Comparison of ENCODE assay signal across 8 cellular contexts in the genomic region with DNA sequence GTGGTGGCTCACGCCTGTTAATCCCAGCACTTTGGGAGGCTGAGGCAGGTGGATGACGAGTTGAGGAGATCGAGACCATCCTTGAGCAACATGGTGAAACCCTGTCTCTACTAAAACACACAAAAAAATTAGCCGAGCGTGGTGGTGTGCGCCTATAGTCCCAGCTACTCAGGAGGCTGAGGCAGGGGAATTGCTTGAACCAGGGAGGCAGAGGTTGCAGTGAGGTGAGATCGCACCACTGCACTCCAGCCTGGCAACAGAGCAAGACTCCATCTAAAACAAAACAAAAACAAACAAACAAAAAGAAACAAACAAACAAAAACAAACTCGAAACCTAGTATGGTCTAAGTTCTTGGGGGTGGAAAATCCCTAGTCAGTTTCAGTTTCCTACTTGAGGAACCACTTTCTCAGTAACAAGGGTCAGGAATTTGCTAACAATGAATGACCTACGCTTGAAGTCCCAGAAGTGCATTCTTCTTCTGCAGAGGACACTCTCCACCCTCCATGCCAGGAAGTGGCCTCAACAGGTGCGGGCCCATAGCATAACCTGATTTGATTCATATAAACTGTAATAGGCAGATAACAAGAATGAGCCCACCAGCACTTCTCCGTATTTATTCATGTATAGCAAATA. TPM values are rescaled to one million over a fixed set of nuclear protein-coding genes. Genes with fewer than 3 reads are reported as not detected.
DNase-seq lines count a peak whose midpoint lies in the region; ATAC-seq and TF ChIP-seq lines count a peak whose summit lies in the region.
"Not testable (repeated sequence)": the region's sequence is repeated elsewhere in the genome, so short reads cannot be mapped to it uniquely, and the experiment has no call there.

No MANE protein-coding gene starts in this region.

- peak overlapping the region; percentile 68 for H3K27ac ChIP-seq in thymus (ENCODE audit: low read depth)

- H3K36me3 Mint-ChIP-seq in activated T-cell treated with anti-CD3 and anti-CD28 coated beads, Interleukin-2, amount 50 U/mL, for 24 hours (ENCODE audit: low read depth), result peaks cover 30% of the 10 kb centered on the region
- not testable (repeated sequence) for H3K36me3 Mint-ChIP-seq in neural crest cell (ENCODE audit: low read depth)

- H3K9me3 Mint-ChIP-seq in activated T-cell treated with anti-CD3 and anti-CD28 coated beads, Interleukin-2, amount 50 U/mL, for 24 hours; neural crest cell: not testable (repeated sequence)

- 93% methylated on average over 11 of the region's 11 CpGs for WGBS in thymus

- not testable (repeated sequence) for H3K27me3 Mint-ChIP-seq in activated T-cell treated with anti-CD3 and anti-CD28 coated beads, Interleukin-2, amount 50 U/mL, for 24 hours
- peaks cover 33% of the 10 kb centered on the region for H3K27me3 Mint-ChIP-seq in neural crest cell (ENCODE audit: low read depth)

- H3K27ac Mint-ChIP-seq in activated T-cell treated with anti-CD3 and anti-CD28 coated beads, Interleukin-2, amount 50 U/mL, for 24 hours, result peak overlapping the region; percentile 53
- not testable (repeated sequence) for H3K27ac Mint-ChIP-seq in neural crest cell (ENCODE audit: unreplicated experiment)

- DNase-seq in CD1c-positive myeloid dendritic cell (ENCODE audit: extremely low spot score) (peak; percentile 58), OCI-M1 (lab: John Stamatoyannopoulos, UW) (peak; percentile 9), choroid plexus epithelial cell (ENCODE audit: low read depth) (peak; percentile 14), iris pigment epithelial cell (ENCODE audit: low read depth) (peak; percentile 10)
- DNase-seq in activated T-cell treated with anti-CD3 and anti-CD28 coated beads, Interleukin-2, amount 50 U/mL, for 24 hours; neural crest cell (ENCODE audit: low read depth, low spot score): not testable (repeated sequence)

- not testable (repeated sequence) for H3K36me3 ChIP-seq in thymus (ENCODE audit: control insufficient read depth, insufficient read depth)

- not testable (repeated sequence) for H3K4me3 ChIP-seq in choroid plexus epithelial cell (ENCODE audit: low read depth, low read length); thymus (ENCODE audit: low read length)

- not testable (repeated sequence) for H3K4me1 ChIP-seq in thymus (ENCODE audit: control insufficient read depth, insufficient read depth, low read length)

- H3K4me1 Mint-ChIP-seq in activated T-cell treated with anti-CD3 and anti-CD28 coated beads, Interleukin-2, amount 50 U/mL, for 24 hours (ENCODE audit: low read depth), result peaks cover 66% of the 10 kb centered on the region
- peaks cover 25% of the 10 kb centered on the region for H3K4me1 Mint-ChIP-seq in neural crest cell

- TF ChIP-seq CTCF in choroid plexus epithelial cell (conservative IDR thresholded peaks at IDR 0.05; ENCODE audit: low read depth, low read length); neural crest cell (conservative IDR thresholded peaks at IDR 0.05): not testable (repeated sequence)

- not testable (repeated sequence) for H3K27me3 ChIP-seq in thymus (ENCODE audit: control insufficient read depth, insufficient read depth)

- ATAC-seq in GM18517 (IDR thresholded peaks at IDR 0.05; ENCODE audit: unreplicated experiment), result peak; percentile 24

- H3K4me3 Mint-ChIP-seq in activated T-cell treated with anti-CD3 and anti-CD28 coated beads, Interleukin-2, amount 50 U/mL, for 24 hours, result peak overlapping the region; percentile 90
- peak overlapping the region; percentile 73 for H3K4me3 Mint-ChIP-seq in neural crest cell

- H3K9me3 ChIP-seq in thymus (ENCODE audit: control insufficient read depth), result not testable (repeated sequence)

RNA-seq across cellular contexts. Expression of a gene that starts 2.3 kb away (rescaled TPM):
- total RNA-seq in neural crest cell, result 6.6 TPM in 2 replicates
- 18.9 TPM for polyA plus RNA-seq in thymus
